Comparison of ENCODE assay signal across 14 cellular contexts in the genomic region with DNA sequence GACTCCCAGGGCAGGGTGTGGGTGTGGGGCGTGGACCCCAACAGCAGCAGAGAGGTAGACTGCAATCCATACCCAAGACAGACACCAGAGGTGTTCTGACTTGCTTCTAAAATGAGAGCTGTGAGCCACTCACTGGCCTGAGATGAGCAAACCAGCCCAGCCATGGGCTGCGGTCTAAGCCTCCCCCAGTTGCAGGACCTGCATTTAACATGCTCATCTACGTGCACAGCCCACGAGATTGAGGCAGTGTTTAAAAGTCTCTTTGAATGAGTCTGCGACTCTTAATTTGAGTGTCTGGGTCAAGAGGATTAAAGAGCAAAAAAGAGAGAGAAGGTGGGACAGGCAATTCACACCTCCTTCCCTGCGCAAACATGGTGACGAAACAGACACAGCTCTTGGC. TPM values are rescaled to one million over a fixed set of nuclear protein-coding genes. Genes with fewer than 3 reads are reported as not detected.
DNase-seq lines count a peak whose midpoint lies in the region; ATAC-seq and FAIRE-seq lines count a peak whose summit lies in the region.
"Had no signal": no experiment of that assay in that cellular context is flagged by ENCODE, and none has a peak within 500 bp of the region (broad histone marks: within the 10 kb centered on the region; RNA-seq: fewer than 3 reads in every experiment).

No MANE protein-coding gene starts in this region.

- whole genome bisulfite sequencing in small intestine, 3 donors, result 67 to 75% (median 74%) methylated on average over 7 of the region's 7 CpGs

- POLR2A ChIA-PET in activated CD4-positive, alpha-beta T cell treated with anti-CD3 and anti-CD28 coated beads, Interleukin-2, amount 10 ng/mL, durations not matched to agents 7 days and 5 days (lab: Charles Lee), result interaction anchor here (0.6 to 2.2 kb wide), 2 partner anchors 21 to 582 kb away, joined by 12 to 17 read pairs; partner anchors contain the start of genes MED22 and RPL7A

- CTCF ChIA-PET in activated CD4-positive, alpha-beta T cell treated with anti-CD3 and anti-CD28 coated beads, Interleukin-2, amount 10 ng/mL, durations not matched to agents 7 days and 5 days (lab: Charles Lee), result interaction anchor here (1.7 to 2.8 kb wide), 5 partner anchors 11 to 27 kb away, joined by 5 to 11 read pairs (median 8); partner anchors contain the start of genes MED22, RPL7A, SURF1 and SURF2

- ATAC-seq in T-helper 17 cell (no peak), GM18873 (IDR thresholded peaks at IDR 0.05; ENCODE audit: low FRiP score, unreplicated experiment) (no peak), HG02973 (IDR thresholded peaks at IDR 0.05; ENCODE audit: unreplicated experiment) (no peak)
- ATAC-seq in central memory CD8-positive, alpha-beta T cell (replicated peaks; ENCODE audit: extremely low read depth, poor library complexity, severe bottlenecking), result peak; percentile 16
- ATAC-seq: left ventricle myocardium superior had no signal

- H3K4me1 Mint-ChIP-seq in activated CD4-positive, alpha-beta T cell treated with anti-CD3 and anti-CD28 coated beads, Interleukin-2, amount 10 ng/mL, durations not matched to agents 7 days and 5 days, result peaks cover 70% of the 10 kb centered on the region
- H3K4me1 Mint-ChIP-seq in T-helper 17 cell, result peaks cover 61% of the 10 kb centered on the region
- H3K4me1 Mint-ChIP-seq in central memory CD8-positive, alpha-beta T cell, result peaks cover 77% of the 10 kb centered on the region

- peaks cover 19 to 28% of the 10 kb centered on the region in 2 donors for H3K4me1 ChIP-seq in small intestine (ENCODE audit: control insufficient read depth in 2 of 2, insufficient read depth in 1 of 2, low read depth in 1 of 2, low read length in 1 of 2)

- peaks cover 61% of the 10 kb centered on the region for H3K36me3 Mint-ChIP-seq in activated CD4-positive, alpha-beta T cell treated with anti-CD3 and anti-CD28 coated beads, Interleukin-2, amount 10 ng/mL, durations not matched to agents 7 days and 5 days (ENCODE audit: low read depth)
- H3K36me3 Mint-ChIP-seq in T-helper 17 cell (ENCODE audit: low read depth), result peaks cover 3% of the 10 kb centered on the region
- H3K36me3 Mint-ChIP-seq in central memory CD8-positive, alpha-beta T cell (ENCODE audit: insufficient read depth), result peaks cover 53% of the 10 kb centered on the region

- H3K27ac Mint-ChIP-seq in activated CD4-positive, alpha-beta T cell treated with anti-CD3 and anti-CD28 coated beads, Interleukin-2, amount 10 ng/mL, durations not matched to agents 7 days and 5 days, result peak overlapping the region; percentile 92
- H3K27ac Mint-ChIP-seq in T-helper 17 cell, result peak overlapping the region; percentile 98
- H3K27ac Mint-ChIP-seq in central memory CD8-positive, alpha-beta T cell (ENCODE audit: low read depth), result peak overlapping the region; percentile 96

- H3K27me3 Mint-ChIP-seq in activated CD4-positive, alpha-beta T cell treated with anti-CD3 and anti-CD28 coated beads, Interleukin-2, amount 10 ng/mL, durations not matched to agents 7 days and 5 days, result no peaks in the 10 kb centered on the region
- H3K27me3 Mint-ChIP-seq in T-helper 17 cell, result no peaks in the 10 kb centered on the region
- H3K27me3 Mint-ChIP-seq in central memory CD8-positive, alpha-beta T cell, result no peaks in the 10 kb centered on the region

- H3K36me3 ChIP-seq in small intestine (ENCODE audit: control insufficient read depth in 2 of 2, insufficient read depth in 2 of 2, low read length in 2 of 2), result peaks cover 8 to 27% of the 10 kb centered on the region in 2 donors

- peak overlapping the region in 1 of 2 donors; percentile 32 for H3K4me3 ChIP-seq in small intestine (ENCODE audit: low read depth in 1 of 2, low read length in 2 of 2)
- H3K4me3 ChIP-seq: sigmoid colon had no signal

- no peak for DNase-seq in activated CD4-positive, alpha-beta T cell treated with anti-CD3 and anti-CD28 coated beads, Interleukin-2, amount 10 ng/mL, durations not matched to agents 7 days and 5 days
- DNase-seq in activated CD4-positive, alpha-beta T cell treated with anti-CD3 and anti-CD28 coated beads for 1 hour, result no peak
- DNase-seq in T-helper 17 cell (no peak), small intestine (no peak), NCI-H1436 treated with DMSO at 0.1 percent for 48 hours (lab: John Stamatoyannopoulos, UW) (no peak)
- DNase-seq in central memory CD8-positive, alpha-beta T cell (ENCODE audit: low spot score in 2 of 2), result peak in 1 of 2 donors; percentile 35
- DNase-seq: head of caudate nucleus, left ventricle myocardium superior, NCI-H1436, NCI-H524 treated with DMSO at 0.1 percent for 48 hours, sigmoid colon had no signal

- H3K9me3 ChIP-seq in T-helper 17 cell (ENCODE audit: control insufficient read depth, low read length, poor library complexity, severe bottlenecking) (no peaks in the 10 kb centered on the region), small intestine (ENCODE audit: control insufficient read depth, low read depth) (no peaks in the 10 kb centered on the region)
- H3K9me3 ChIP-seq: sigmoid colon had no signal

- H3K27me3 ChIP-seq in small intestine (ENCODE audit: control insufficient read depth in 2 of 2, insufficient read depth in 2 of 2, low read length in 2 of 2), result no peaks in the 10 kb centered on the region
- H3K27me3 ChIP-seq: sigmoid colon had no signal

- H3K4me3 Mint-ChIP-seq in activated CD4-positive, alpha-beta T cell treated with anti-CD3 and anti-CD28 coated beads, Interleukin-2, amount 10 ng/mL, durations not matched to agents 7 days and 5 days, result peak overlapping the region; percentile 69
- H3K4me3 Mint-ChIP-seq in T-helper 17 cell, result peak overlapping the region; percentile 92
- peak overlapping the region; percentile 74 for H3K4me3 Mint-ChIP-seq in central memory CD8-positive, alpha-beta T cell

- no peaks in the 10 kb centered on the region for H3K9me3 Mint-ChIP-seq in activated CD4-positive, alpha-beta T cell treated with anti-CD3 and anti-CD28 coated beads, Interleukin-2, amount 10 ng/mL, durations not matched to agents 7 days and 5 days
- no peaks in the 10 kb centered on the region for H3K9me3 Mint-ChIP-seq in central memory CD8-positive, alpha-beta T cell
- H3K9me3 Mint-ChIP-seq: neural crest cell had no signal

- FAIRE-seq in small intestine (lab: Jason Lieb, UNC), result no peak

- H3K27ac ChIP-seq in small intestine (ENCODE audit: low read depth in 1 of 2, low read length in 1 of 2), result peak overlapping the region; percentile 87 to 93
- H3K27ac ChIP-seq: sigmoid colon had no signal

RNA-seq across cellular contexts. Expression of gene SURF4, which starts 5.9 kb away (rescaled TPM):
- 100 to 1,000 TPM; 147 to 164 TPM for total RNA-seq in activated CD4-positive, alpha-beta T cell treated with anti-CD3 and anti-CD28 coated beads, Interleukin-2, amount 10 ng/mL, durations not matched to agents 7 days and 5 days
- 100 to 1,000 TPM; 116 to 124 TPM for total RNA-seq in T-helper 17 cell
- polyA plus RNA-seq in small intestine, result 100 to 1,000 TPM in 2 of 3 donors, 10 to 100 TPM in 1; 84.1 to 285 (median 115) TPM

RNA-seq across cellular contexts. Expression of gene STKLD1, which starts 6.2 kb away (rescaled TPM):
- total RNA-seq in activated CD4-positive, alpha-beta T cell treated with anti-CD3 and anti-CD28 coated beads, Interleukin-2, amount 10 ng/mL, durations not matched to agents 7 days and 5 days, result 1 to 10 TPM in 1 of 2 experiments, under 1 TPM in 1; 0.65 to 2.0 TPM
- total RNA-seq in T-helper 17 cell, result under 1 TPM; 0.72 to 0.81 TPM
- 1 to 10 TPM in 2 of 3 donors, under 1 TPM in 1; 0.79 to 8.1 (median 3.5) TPM for polyA plus RNA-seq in small intestine

RNA-seq across cellular contexts. Expression of gene SURF2, which starts 13.6 kb away (rescaled TPM):
- total RNA-seq in activated CD4-positive, alpha-beta T cell treated with anti-CD3 and anti-CD28 coated beads, Interleukin-2, amount 10 ng/mL, durations not matched to agents 7 days and 5 days, result 10 to 100 TPM; 14.8 to 16.0 TPM
- total RNA-seq in T-helper 17 cell, result 10 to 100 TPM; 14.1 to 16.0 TPM
- polyA plus RNA-seq in small intestine, result 10 to 100 TPM; 30.3 to 66.0 (median 54.9) TPM

RNA-seq across cellular contexts. Expression of gene SURF1, which starts 13.6 kb away (rescaled TPM):
- total RNA-seq in activated CD4-positive, alpha-beta T cell treated with anti-CD3 and anti-CD28 coated beads, Interleukin-2, amount 10 ng/mL, durations not matched to agents 7 days and 5 days, result 10 to 100 TPM; 39.4 to 48.9 TPM
- 10 to 100 TPM; 34.9 to 46.9 TPM for total RNA-seq in T-helper 17 cell
- polyA plus RNA-seq in small intestine, result 10 to 100 TPM; 83.3 to 94.4 (median 87.5) TPM

RNA-seq across cellular contexts. Expression of gene RPL7A, which starts 21.9 kb away (rescaled TPM):
- 1,000 to 10,000 TPM; 1,880 to 1,928 TPM for total RNA-seq in activated CD4-positive, alpha-beta T cell treated with anti-CD3 and anti-CD28 coated beads, Interleukin-2, amount 10 ng/mL, durations not matched to agents 7 days and 5 days
- 1,000 to 10,000 TPM; 2,417 to 2,552 TPM for total RNA-seq in T-helper 17 cell
- 1,000 to 10,000 TPM; 1,890 to 3,725 (median 3,312) TPM for polyA plus RNA-seq in small intestine
